Comparison of ENCODE assay signal across 9 cellular contexts in the genomic region with DNA sequence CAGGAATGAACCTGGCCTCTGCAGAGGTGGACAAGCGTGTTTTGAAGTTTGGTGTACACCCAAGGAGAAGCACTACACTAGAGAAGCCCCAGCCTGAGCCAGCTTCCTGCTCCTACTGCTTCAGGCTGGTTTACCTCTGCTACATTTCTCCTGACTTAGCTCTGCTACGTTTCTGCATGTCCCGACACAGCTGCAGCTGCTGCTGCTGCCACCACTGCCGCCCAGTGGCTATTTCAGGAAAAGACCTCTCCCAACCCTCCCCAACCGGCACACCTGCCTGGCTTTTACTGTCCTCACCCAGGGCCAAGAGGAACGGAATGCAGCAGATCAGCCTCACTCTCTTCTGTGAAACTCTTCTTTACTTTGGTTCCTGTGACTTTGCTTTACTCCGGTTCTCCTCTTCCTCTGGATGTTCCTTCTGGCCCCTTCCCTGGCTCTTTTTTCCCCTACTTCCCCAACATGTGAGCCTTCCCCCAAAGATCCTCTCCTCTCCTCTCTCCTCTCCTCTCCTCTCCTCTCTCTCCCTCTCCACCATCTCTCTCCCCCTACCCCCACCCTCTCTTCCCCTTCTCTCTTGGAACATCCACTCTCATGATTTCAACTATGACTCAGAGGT. TPM values are rescaled to one million over a fixed set of nuclear protein-coding genes. Genes with fewer than 3 reads are reported as not detected.
DNase-seq lines count a peak whose midpoint lies in the region; ATAC-seq and TF ChIP-seq lines count a peak whose summit lies in the region.
"Had no signal": no experiment of that assay in that cellular context is flagged by ENCODE, and none has a peak within 500 bp of the region (broad histone marks: within the 10 kb centered on the region; RNA-seq: fewer than 3 reads in every experiment).

No MANE protein-coding gene starts in this region.

- H2AFZ ChIP-seq in OCI-LY1 (ENCODE audit: low read length), result no peak overlapping the region

- H3K9ac ChIP-seq in OCI-LY1 (ENCODE audit: low read length), result no peak overlapping the region

- no peak overlapping the region for H3K27ac ChIP-seq in OCI-LY1 (ENCODE audit: low read depth, low read length, poor library complexity, severe bottlenecking)
- no peak overlapping the region for H3K27ac ChIP-seq in transverse colon

- peaks cover 41% of the 10 kb centered on the region for H3K27me3 Mint-ChIP-seq in activated T-cell treated with anti-CD3 and anti-CD28 coated beads, Interleukin-2, amount 50 U/mL, for 24 hours
- peaks cover 1% of the 10 kb centered on the region for H3K27me3 Mint-ChIP-seq in activated T-cell treated with anti-CD3 and anti-CD28 coated beads, Interleukin-2, amount 50 U/mL, for 4 hours (ENCODE audit: low read depth)
- H3K27me3 Mint-ChIP-seq: activated naive CD4-positive, alpha-beta T cell treated with anti-CD3 and anti-CD28 coated beads, Interleukin-2, amount 50 U/mL, for 24 hours had no signal

- H3K9me3 Mint-ChIP-seq in activated T-cell treated with anti-CD3 and anti-CD28 coated beads, Interleukin-2, amount 50 U/mL, for 24 hours, result no peaks in the 10 kb centered on the region
- H3K9me3 Mint-ChIP-seq in activated T-cell treated with anti-CD3 and anti-CD28 coated beads, Interleukin-2, amount 50 U/mL, for 4 hours, result no peaks in the 10 kb centered on the region
- H3K9me3 Mint-ChIP-seq: activated naive CD4-positive, alpha-beta T cell treated with anti-CD3 and anti-CD28 coated beads, Interleukin-2, amount 50 U/mL, for 24 hours had no signal

- TF ChIP-seq POLR2A in transverse colon (IDR thresholded peaks at IDR 0.05), result no peak

- H3K27ac Mint-ChIP-seq in activated T-cell treated with anti-CD3 and anti-CD28 coated beads, Interleukin-2, amount 50 U/mL, for 24 hours, result no peak overlapping the region
- H3K27ac Mint-ChIP-seq: activated naive CD4-positive, alpha-beta T cell treated with anti-CD3 and anti-CD28 coated beads, Interleukin-2, amount 50 U/mL, for 24 hours had no signal

- no peak overlapping the region for H3K4me3 Mint-ChIP-seq in activated T-cell treated with anti-CD3 and anti-CD28 coated beads, Interleukin-2, amount 50 U/mL, for 24 hours
- H3K4me3 Mint-ChIP-seq in activated T-cell treated with anti-CD3 and anti-CD28 coated beads, Interleukin-2, amount 50 U/mL, for 4 hours, result no peak overlapping the region
- H3K4me3 Mint-ChIP-seq: activated naive CD4-positive, alpha-beta T cell treated with anti-CD3 and anti-CD28 coated beads, Interleukin-2, amount 50 U/mL, for 24 hours had no signal

- WGBS in transverse colon (ENCODE audit: low coverage in 1 of 2), 2 donors, result 0 to 24% methylated on average over 1 to 7 of the region's 7 CpGs

- no peaks in the 10 kb centered on the region for H3K9me3 ChIP-seq in OCI-LY1 (ENCODE audit: low read length)
- H3K9me3 ChIP-seq in transverse colon, result no peaks in the 10 kb centered on the region

- TF ChIP-seq CTCF in OCI-LY1 (IDR thresholded peaks at IDR 0.05; ENCODE audit: low read length) (peak; percentile 49), astrocyte of the spinal cord (IDR thresholded peaks at IDR 0.05; ENCODE audit: low read depth, low read length) (peak; percentile 70), transverse colon (IDR thresholded peaks at IDR 0.05) (peak; percentile 26 to 52 (median 38))

- H3K36me3 Mint-ChIP-seq in activated T-cell treated with anti-CD3 and anti-CD28 coated beads, Interleukin-2, amount 50 U/mL, for 24 hours (ENCODE audit: low read depth), result no peaks in the 10 kb centered on the region
- no peaks in the 10 kb centered on the region for H3K36me3 Mint-ChIP-seq in activated T-cell treated with anti-CD3 and anti-CD28 coated beads, Interleukin-2, amount 50 U/mL, for 4 hours (ENCODE audit: insufficient read depth)

- H3K79me2 ChIP-seq in OCI-LY1 (ENCODE audit: insufficient read depth, low read length), result no peaks in the 10 kb centered on the region

- H4K20me1 ChIP-seq in OCI-LY1 (ENCODE audit: insufficient read depth, low read length), result no peaks in the 10 kb centered on the region

- H3K4me2 ChIP-seq in OCI-LY1 (ENCODE audit: low read length), result no peak overlapping the region

- H3K27me3 ChIP-seq in OCI-LY1 (ENCODE audit: insufficient read depth, low read length), result no peaks in the 10 kb centered on the region
- no peaks in the 10 kb centered on the region for H3K27me3 ChIP-seq in transverse colon

- H3K36me3 ChIP-seq in OCI-LY1 (ENCODE audit: insufficient read depth, low read length) (no peaks in the 10 kb centered on the region), transverse colon (no peaks in the 10 kb centered on the region)

- no peaks in the 10 kb centered on the region for H3K4me1 Mint-ChIP-seq in activated T-cell treated with anti-CD3 and anti-CD28 coated beads, Interleukin-2, amount 50 U/mL, for 24 hours (ENCODE audit: low read depth)
- no peaks in the 10 kb centered on the region for H3K4me1 Mint-ChIP-seq in activated T-cell treated with anti-CD3 and anti-CD28 coated beads, Interleukin-2, amount 50 U/mL, for 4 hours (ENCODE audit: low read depth)
- H3K4me1 Mint-ChIP-seq: activated naive CD4-positive, alpha-beta T cell treated with anti-CD3 and anti-CD28 coated beads, Interleukin-2, amount 50 U/mL, for 24 hours had no signal

- no peak for TF ChIP-seq EP300 in transverse colon (IDR thresholded peaks at IDR 0.05; ENCODE audit: low read depth)

- H3K4me3 ChIP-seq in OCI-LY1 (ENCODE audit: low read depth, low read length, poor library complexity, severe bottlenecking) (no peak overlapping the region), astrocyte of the spinal cord (ENCODE audit: low read depth, low read length) (no peak overlapping the region), transverse colon (no peak overlapping the region)

- intact Hi-C loops in transverse colon (cut with DNase I; ENCODE audit: low total_unique reads), result no loop called here

- H3K9me2 ChIP-seq in OCI-LY1 (ENCODE audit: low read depth, low read length), result no peaks in the 10 kb centered on the region

- in situ Hi-C loops in astrocyte of the spinal cord (cut with HindIII; ENCODE audit: low sequenced_read_pairs), result no loop called here
- in situ Hi-C loops in transverse colon (cut with MboI; ENCODE audit: low pct_ligation_motif_present in 1 of 4, low pct_unique_long_range_greater_than_20kb in 1 of 4, low sequenced_read_pairs in 3 of 4), result no loop called here

- DNase-seq in activated T-cell treated with anti-CD3 and anti-CD28 coated beads, Interleukin-2, amount 50 U/mL, for 24 hours, result peak; percentile 48
- no peak for DNase-seq in activated T-cell treated with anti-CD3 and anti-CD28 coated beads, Interleukin-2, amount 50 U/mL, for 4 hours
- DNase-seq in HK-2 (ENCODE audit: unreplicated experiment), result peak; percentile 42
- DNase-seq in astrocyte of the spinal cord (ENCODE audit: low read depth, low spot score), result peak; percentile 40
- DNase-seq in kidney tubule cell (ENCODE audit: low spot score), result peak; percentile 67
- peak; percentile 55 for DNase-seq in transverse colon

- ATAC-seq in activated T-cell treated with anti-CD3 and anti-CD28 coated beads, Interleukin-2, amount 50 U/mL, for 4 hours, result no peak
- no peak for ATAC-seq in HG03342 (IDR thresholded peaks at IDR 0.05; ENCODE audit: unreplicated experiment)

- no peaks in the 10 kb centered on the region for H3F3A ChIP-seq in OCI-LY1 (ENCODE audit: insufficient read depth, low read length)

- H3K4me1 ChIP-seq in OCI-LY1 (ENCODE audit: insufficient read depth, low read length, severe bottlenecking) (no peaks in the 10 kb centered on the region), transverse colon (no peaks in the 10 kb centered on the region)

RNA-seq across cellular contexts. Expression of a gene that starts 3.1 kb away (rescaled TPM):
- total RNA-seq in activated T-cell treated with anti-CD3 and anti-CD28 coated beads, Interleukin-2, amount 50 U/mL, for 4 hours, result under 1 TPM in 1 of 3 donors, not detected in 2; 0.18 TPM
- total RNA-seq in transverse colon, result 1 to 10 TPM in 3 of 4 donors, under 1 TPM in 1; 0.80 to 5.1 (median 2.3) TPM

RNA-seq across cellular contexts. Expression of a gene that starts 5.1 kb away (rescaled TPM):
- total RNA-seq in activated T-cell treated with anti-CD3 and anti-CD28 coated beads, Interleukin-2, amount 50 U/mL, for 4 hours, result not detected
- 1 to 10 TPM in 2 of 4 donors, not detected in 2; 1.5 to 2.9 TPM for total RNA-seq in transverse colon

RNA-seq across cellular contexts. Expression of a gene that starts 18.9 kb away (rescaled TPM):
- not detected for total RNA-seq in activated T-cell treated with anti-CD3 and anti-CD28 coated beads, Interleukin-2, amount 50 U/mL, for 4 hours
- 1 to 10 TPM in 1 of 4 donors, under 1 TPM in 1, not detected in 2; 0.68 to 4.2 TPM for total RNA-seq in transverse colon

RNA-seq across cellular contexts. Expression of a gene that starts 26.7 kb away (rescaled TPM):
- total RNA-seq in activated T-cell treated with anti-CD3 and anti-CD28 coated beads, Interleukin-2, amount 50 U/mL, for 4 hours, result 10 to 100 TPM; 16.0 to 19.1 (median 17.1) TPM
- total RNA-seq in transverse colon, result 10 to 100 TPM in 3 of 4 donors, 1 to 10 TPM in 1; 7.8 to 45.5 (median 23.1) TPM

RNA-seq across cellular contexts. Expression of a gene that starts 26.8 kb away (rescaled TPM):
- total RNA-seq in activated T-cell treated with anti-CD3 and anti-CD28 coated beads, Interleukin-2, amount 50 U/mL, for 4 hours, result 1 to 10 TPM; 1.4 to 2.4 (median 2.0) TPM
- total RNA-seq in transverse colon, result 1 to 10 TPM in 3 of 4 donors, not detected in 1; 1.3 to 4.4 (median 1.4) TPM
